Comparison of ENCODE assay signal across 1 cellular context in genomic region chr2:241508510-241509407, GRCh38.
A peak's percentile ranks its signal among the peaks of the same experiment; 100 is the strongest.
TF ChIP-seq lines count a peak whose summit lies in the region.

Gene STK25 (minus strand): TSS chr2:241508584. CDS start chr2:241508035, 549 bp downstream.

TF ChIP-seq in K562, 482 proteins besides CTCF, POLR2A, EP300 and RAD21 (continued from another document and continues in another):
- TF ChIP-seq TBP (optimal IDR thresholded peaks at IDR 0.05; ENCODE audit: low read depth, low read length) = peak; percentile 41
- TF ChIP-seq ZEB2 (IDR thresholded peaks at IDR 0.05) = no peak
- peak; percentile 94 for TF ChIP-seq CREB3L1 (IDR thresholded peaks at IDR 0.05; ENCODE audit: borderline replicate concordance, low read depth)
- TF ChIP-seq MED1 (CRISPR knock-in tag; IDR thresholded peaks at IDR 0.05; ENCODE audit: borderline replicate concordance) = no peak
- TF ChIP-seq TCF15 (CRISPR knock-in tag; IDR thresholded peaks at IDR 0.05) = no peak
- peak in 1 of 2 experiments; percentile 96; a peak in 2 of 4 replicates for TF ChIP-seq MLX (CRISPR knock-in tag; conservative IDR thresholded peaks at IDR 0.05)
- no peak for TF ChIP-seq NFE2 (IDR thresholded peaks at IDR 0.05; ENCODE audit: low read depth)
- no peak for TF ChIP-seq RCOR1 (IDR thresholded peaks at IDR 0.05; ENCODE audit: borderline replicate concordance in 1 of 2, low read depth in 2 of 2, low read length in 2 of 2)
- peak; percentile 98 for TF ChIP-seq E2F5 (CRISPR knock-in tag; IDR thresholded peaks at IDR 0.05)
- peak in 1 of 2 experiments; percentile 97; a peak in 2 of 4 replicates for TF ChIP-seq ZNF639 (CRISPR knock-in tag; conservative IDR thresholded peaks at IDR 0.05 in 1 of 2, IDR thresholded peaks at IDR 0.05 in 1 of 2)
- TF ChIP-seq ZZZ3 (IDR thresholded peaks at IDR 0.05) = no peak
- peak; percentile 48; the same call in 1 of the 2 replicates for TF ChIP-seq NCOA6 (IDR thresholded peaks at IDR 0.05)
- no peak for TF ChIP-seq ZNF583 (CRISPR knock-in tag; IDR thresholded peaks at IDR 0.05)
- TF ChIP-seq CBFB (CRISPR knock-in tag; IDR thresholded peaks at IDR 0.05) = no peak
- TF ChIP-seq TFAP4 (CRISPR knock-in tag; IDR thresholded peaks at IDR 0.05; ENCODE audit: borderline replicate concordance) = peak; percentile 85
- TF ChIP-seq HDAC1 (IDR thresholded peaks at IDR 0.05) = peak in 1 of 2 experiments; percentile 71; a peak in 2 of 4 replicates
- TF ChIP-seq KAT8 (IDR thresholded peaks at IDR 0.05; ENCODE audit: low read depth) = no peak
- TF ChIP-seq ZBTB1 (CRISPR knock-in tag; IDR thresholded peaks at IDR 0.05; ENCODE audit: borderline replicate concordance, low read depth) = no peak
- no peak for TF ChIP-seq JUNB (CRISPR knock-in tag; conservative IDR thresholded peaks at IDR 0.05)
- peak; percentile 78; the same call in 1 of the 2 replicates for TF ChIP-seq IRF2 (CRISPR knock-in tag; IDR thresholded peaks at IDR 0.05)
- TF ChIP-seq TGIF2 (CRISPR knock-in tag; IDR thresholded peaks at IDR 0.05) = no peak
- no peak for TF ChIP-seq ZNF696 (CRISPR knock-in tag; conservative IDR thresholded peaks at IDR 0.05)
- TF ChIP-seq ZNF740 (CRISPR knock-in tag; IDR thresholded peaks at IDR 0.05) = peak; percentile 56
- no peak for TF ChIP-seq ZNF740 (tag; IDR thresholded peaks at IDR 0.05)
- TF ChIP-seq ZNF3 (CRISPR knock-in tag; IDR thresholded peaks at IDR 0.05) = no peak
- no peak for TF ChIP-seq CEBPB (tag; IDR thresholded peaks at IDR 0.05)
- no peak for TF ChIP-seq RUNX1 (IDR thresholded peaks at IDR 0.05; ENCODE audit: low read depth)
- TF ChIP-seq TSHZ1 (CRISPR knock-in tag; IDR thresholded peaks at IDR 0.05) = no peak
- no peak for TF ChIP-seq FOXO4 (CRISPR knock-in tag; IDR thresholded peaks at IDR 0.05)
- TF ChIP-seq SMARCC2 (IDR thresholded peaks at IDR 0.05; ENCODE audit: low read depth) = no peak
- TF ChIP-seq CBFA2T3 (IDR thresholded peaks at IDR 0.05) = no peak
- no peak for TF ChIP-seq BRF1 (IDR thresholded peaks at IDR 0.05; ENCODE audit: borderline replicate concordance, extremely low read depth, insufficient read length)
- TF ChIP-seq DIDO1 (tag; IDR thresholded peaks at IDR 0.05; ENCODE audit: low read depth) = no peak
- peak; percentile 100 for TF ChIP-seq MAX (CRISPR knock-in tag; IDR thresholded peaks at IDR 0.05)
- TF ChIP-seq ZFX (CRISPR knock-in tag; IDR thresholded peaks at IDR 0.05) = peak; percentile 97
- TF ChIP-seq GATA2 (CRISPR knock-in tag; IDR thresholded peaks at IDR 0.05) = no peak
- no peak for TF ChIP-seq KLF16 (IDR thresholded peaks at IDR 0.05)
- no peak for TF ChIP-seq ZKSCAN1 (IDR thresholded peaks at IDR 0.05; ENCODE audit: low read depth, low read length)
- no peak for TF ChIP-seq PATZ1 (CRISPR knock-in tag; IDR thresholded peaks at IDR 0.05; ENCODE audit: borderline replicate concordance)
- TF ChIP-seq NRF1 (conservative IDR thresholded peaks at IDR 0.05 in 1 of 2, IDR thresholded peaks at IDR 0.05 in 1 of 2) = peak; percentile 95 to 96
- TF ChIP-seq ZNF830 (CRISPR knock-in tag; IDR thresholded peaks at IDR 0.05) = no peak
- no peak for TF ChIP-seq DEAF1 (CRISPR knock-in tag; IDR thresholded peaks at IDR 0.05)
- no peak for TF ChIP-seq ARHGAP35 (IDR thresholded peaks at IDR 0.05; ENCODE audit: partially characterized antibody)
- peak; percentile 60 for TF ChIP-seq RBBP5 (IDR thresholded peaks at IDR 0.05; ENCODE audit: borderline replicate concordance, insufficient read depth, low read length, poor library complexity, severe bottlenecking)
- TF ChIP-seq STAG1 (CRISPR knock-in tag; IDR thresholded peaks at IDR 0.05; ENCODE audit: borderline replicate concordance) = no peak; the same call in 1 of the 2 replicates
- peak; percentile 49; the same call in 1 of the 2 replicates for TF ChIP-seq KLF1 (tag; IDR thresholded peaks at IDR 0.05)
- no peak for TF ChIP-seq SIRT6 (IDR thresholded peaks at IDR 0.05; ENCODE audit: low read depth, low read length)
- no peak for TF ChIP-seq RFX5 (IDR thresholded peaks at IDR 0.05; ENCODE audit: low read depth, low read length)
- no peak for TF ChIP-seq ZNF324 (CRISPR knock-in tag; IDR thresholded peaks at IDR 0.05)
- TF ChIP-seq ZNF274 (IDR thresholded peaks at IDR 0.05; ENCODE audit: borderline replicate concordance, low read depth, low read length) = no peak
